8 cellular contexts compared by ENCODE assay signal in the genomic region with DNA sequence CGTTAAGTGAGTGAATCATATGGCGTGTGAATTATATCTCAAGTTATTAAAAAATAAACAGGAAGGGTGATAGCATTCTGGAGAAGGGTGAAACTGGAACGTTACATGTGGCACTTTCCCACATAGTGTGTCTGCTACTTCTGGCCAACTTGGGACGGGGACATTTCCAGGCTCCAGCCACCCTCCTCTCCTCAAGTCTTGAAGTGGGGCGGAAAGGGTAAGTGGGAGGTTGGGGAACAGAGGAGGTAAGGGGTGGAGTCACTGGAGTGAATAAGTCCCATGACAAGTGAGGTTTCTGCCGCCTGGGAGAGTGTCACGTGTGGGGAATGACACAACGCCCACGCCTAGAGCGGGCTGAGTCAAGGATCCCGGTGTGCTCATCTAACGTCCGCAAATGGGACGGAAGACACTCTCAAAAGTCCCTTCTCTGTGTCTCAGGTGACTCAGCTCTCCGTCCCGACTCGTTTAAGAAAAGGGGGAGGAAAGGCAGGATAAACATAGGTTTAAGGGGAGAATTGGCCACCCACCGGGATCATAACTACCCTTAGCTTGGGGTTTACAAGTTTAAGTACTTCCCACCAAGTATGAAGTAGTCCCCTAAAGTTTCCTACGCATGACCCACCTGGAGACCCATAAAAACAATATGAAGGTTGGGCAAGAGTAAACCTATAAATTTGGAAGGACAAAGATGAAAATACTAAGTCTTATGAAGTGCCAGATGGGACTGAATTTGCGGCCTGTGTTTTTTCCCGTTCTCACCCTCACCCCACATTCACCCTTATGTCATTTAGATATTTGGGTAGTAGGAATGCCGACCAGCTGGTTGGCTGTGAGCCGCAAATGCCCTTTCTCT. TPM values are rescaled to one million over a fixed set of nuclear protein-coding genes. Genes with fewer than 3 reads are reported as not detected.
DNase-seq lines count a peak whose midpoint lies in the region; ATAC-seq, FAIRE-seq and TF ChIP-seq lines count a peak whose summit lies in the region.

No MANE protein-coding gene starts in this region.

- 10 to 16% (median 13%) methylated on average over 23 of the region's 23 CpGs for WGBS in small intestine, 3 donors

- peak overlapping the region; percentile 96 to 98 for H3K27ac ChIP-seq in small intestine (ENCODE audit: low read depth in 1 of 2, low read length in 1 of 2)

- H3K9me3 ChIP-seq in small intestine (ENCODE audit: control insufficient read depth, low read depth) = no peaks in the 10 kb centered on the region

- ATAC-seq in GM21737 (IDR thresholded peaks at IDR 0.05; ENCODE audit: unreplicated experiment) (peak; percentile 30), activated B cell treated with CpG ODN at 0.5 μM for 24 hours (ENCODE audit: low read depth) (peak; percentile 16)

- H3K27me3 Mint-ChIP-seq in activated B cell treated with CpG ODN at 0.5 μM for 24 hours = no peaks in the 10 kb centered on the region
- peaks cover 6 to 20% (median 6%) of the 10 kb centered on the region in 3 donors for H3K27me3 Mint-ChIP-seq in immature natural killer cell (ENCODE audit: low read depth in 3 of 3)

- H3K9me3 Mint-ChIP-seq in activated B cell treated with CpG ODN at 0.5 μM for 24 hours = no peaks in the 10 kb centered on the region
- no peaks in the 10 kb centered on the region for H3K9me3 Mint-ChIP-seq in immature natural killer cell

- H3K27ac Mint-ChIP-seq in activated B cell treated with CpG ODN at 0.5 μM for 24 hours (peak overlapping the region; percentile 99), immature natural killer cell (peak overlapping the region; percentile 97 to 100 (median 99))

- H3K36me3 Mint-ChIP-seq in activated B cell treated with CpG ODN at 0.5 μM for 24 hours (ENCODE audit: low read depth) (peaks cover 11% of the 10 kb centered on the region), immature natural killer cell (no peaks in the 10 kb centered on the region)

- H3K4me1 ChIP-seq in small intestine (ENCODE audit: control insufficient read depth in 2 of 2, insufficient read depth in 1 of 2, low read depth in 1 of 2, low read length in 1 of 2) = peaks cover 0 to under 1% of the 10 kb centered on the region in 2 donors

- TF ChIP-seq CTCF in activated B cell treated with CpG ODN at 0.5 μM for 24 hours (IDR thresholded peaks at IDR 0.05) (no peak), bronchial epithelial cell (IDR thresholded peaks at IDR 0.05; ENCODE audit: insufficient read depth, low read length, severe bottlenecking) (no peak)

- H3K4me3 ChIP-seq in bronchial epithelial cell (ENCODE audit: low read depth, low read length) (peak overlapping the region; percentile 33), small intestine (ENCODE audit: low read depth in 1 of 2, low read length in 2 of 2) (peak overlapping the region in 1 of 2 donors; percentile 99)

- H3K4me1 Mint-ChIP-seq in activated B cell treated with CpG ODN at 0.5 μM for 24 hours = peaks cover 48% of the 10 kb centered on the region
- peaks cover 38 to 49% of the 10 kb centered on the region in 2 donors for H3K4me1 Mint-ChIP-seq in immature natural killer cell

- peak overlapping the region; percentile 94 for H3K4me3 Mint-ChIP-seq in activated B cell treated with CpG ODN at 0.5 μM for 24 hours
- peak overlapping the region; percentile 89 to 99 (median 98) for H3K4me3 Mint-ChIP-seq in immature natural killer cell

- intact Hi-C loops in activated B cell treated with CpG ODN at 0.5 μM for 24 hours (cut with micrococcal nuclease) = loop anchor here (1.0 to 5.0 kb wide), 4 partner anchors 31 to 415 kb away; partner anchors contain the start of genes ANKRD40, MBTD1, NME1 and UTP18

- POLR2A ChIA-PET in activated B cell treated with CpG ODN at 0.5 μM for 24 hours (lab: Charles Lee) = interaction anchor here (1.0 to 3.0 kb wide), 6 partner anchors 10 to 255 kb away, joined by 4 to 27 read pairs (median 10); partner anchors contain the start of genes NME1, NME2 and TOB1

- CTCF ChIA-PET in activated B cell treated with CpG ODN at 0.5 μM for 24 hours (lab: Charles Lee) = interaction anchor here (1.8 to 3.3 kb wide), 3 partner anchors 31 to 120 kb away, joined by 4 to 15 read pairs (median 5); partner anchors contain the start of gene NME1

- no peak for FAIRE-seq in bronchial epithelial cell (lab: Jason Lieb, UNC)
- no peak for FAIRE-seq in small intestine (lab: Jason Lieb, UNC)

- DNase-seq in COLO668 (lab: John Stamatoyannopoulos, UW; ENCODE audit: unreplicated experiment) (peak; percentile 64), NCI-H187 (lab: John Stamatoyannopoulos, UW) (peak; percentile 6 to 21), activated B cell treated with CpG ODN at 0.5 μM for 24 hours (peak; percentile 58), bronchial epithelial cell (ENCODE audit: low read depth) (peak; percentile 99), immature natural killer cell (peak; percentile 11 to 28 (median 19)), small intestine (peak; percentile 97), NCI-H2196 treated with DMSO at 0.1 percent for 48 hours (lab: John Stamatoyannopoulos, UW; ENCODE audit: unreplicated experiment) (no peak)

- H3K36me3 ChIP-seq in bronchial epithelial cell (ENCODE audit: control insufficient read depth, insufficient read depth, low read length) = no peaks in the 10 kb centered on the region
- H3K36me3 ChIP-seq in small intestine (ENCODE audit: control insufficient read depth in 2 of 2, insufficient read depth in 2 of 2, low read length in 2 of 2) = no peaks in the 10 kb centered on the region

- H3K27me3 ChIP-seq in bronchial epithelial cell (ENCODE audit: control insufficient read depth, insufficient read depth, low read length) (no peaks in the 10 kb centered on the region), small intestine (ENCODE audit: control insufficient read depth in 2 of 2, insufficient read depth in 2 of 2, low read length in 2 of 2) (no peaks in the 10 kb centered on the region)

RNA-seq across cellular contexts. Expression of gene SPAG9, which starts 1.2 kb away (rescaled TPM):
- total RNA-seq in activated B cell treated with CpG ODN at 0.5 μM for 24 hours (41.6 and 49.3 TPM in 2 replicates), bronchial epithelial cell (85.0 and 99.3 TPM in 2 replicates)
- polyA plus RNA-seq in immature natural killer cell (1 to 10 TPM; 1.4 to 7.3 (median 4.3) TPM), small intestine (10 to 100 TPM; 14.1 to 21.3 (median 15.7) TPM)

RNA-seq across cellular contexts. Expression of gene NME1, which starts 31.5 kb away (rescaled TPM):
- total RNA-seq in activated B cell treated with CpG ODN at 0.5 μM for 24 hours (130 and 138 TPM in 2 replicates), bronchial epithelial cell (129 and 204 TPM in 2 replicates)
- polyA plus RNA-seq in immature natural killer cell (10 to 100 TPM; 62.8 to 92.8 (median 75.9) TPM), small intestine (100 to 1,000 TPM in 1 of 3 donors, 10 to 100 TPM in 2; 18.6 to 175 (median 41.9) TPM)

RNA-seq across cellular contexts. Expression of gene NME2, which starts 44.4 kb away (rescaled TPM):
- 439 and 524 TPM in 2 replicates for total RNA-seq in activated B cell treated with CpG ODN at 0.5 μM for 24 hours
- total RNA-seq in bronchial epithelial cell = 995 and 1,613 TPM in 2 replicates
- polyA plus RNA-seq in immature natural killer cell = 100 to 1,000 TPM; 170 to 272 (median 223) TPM
- 100 to 1,000 TPM; 403 to 992 (median 532) TPM for polyA plus RNA-seq in small intestine
